ENCODE assay signal across 8 cellular contexts in the genomic region with DNA sequence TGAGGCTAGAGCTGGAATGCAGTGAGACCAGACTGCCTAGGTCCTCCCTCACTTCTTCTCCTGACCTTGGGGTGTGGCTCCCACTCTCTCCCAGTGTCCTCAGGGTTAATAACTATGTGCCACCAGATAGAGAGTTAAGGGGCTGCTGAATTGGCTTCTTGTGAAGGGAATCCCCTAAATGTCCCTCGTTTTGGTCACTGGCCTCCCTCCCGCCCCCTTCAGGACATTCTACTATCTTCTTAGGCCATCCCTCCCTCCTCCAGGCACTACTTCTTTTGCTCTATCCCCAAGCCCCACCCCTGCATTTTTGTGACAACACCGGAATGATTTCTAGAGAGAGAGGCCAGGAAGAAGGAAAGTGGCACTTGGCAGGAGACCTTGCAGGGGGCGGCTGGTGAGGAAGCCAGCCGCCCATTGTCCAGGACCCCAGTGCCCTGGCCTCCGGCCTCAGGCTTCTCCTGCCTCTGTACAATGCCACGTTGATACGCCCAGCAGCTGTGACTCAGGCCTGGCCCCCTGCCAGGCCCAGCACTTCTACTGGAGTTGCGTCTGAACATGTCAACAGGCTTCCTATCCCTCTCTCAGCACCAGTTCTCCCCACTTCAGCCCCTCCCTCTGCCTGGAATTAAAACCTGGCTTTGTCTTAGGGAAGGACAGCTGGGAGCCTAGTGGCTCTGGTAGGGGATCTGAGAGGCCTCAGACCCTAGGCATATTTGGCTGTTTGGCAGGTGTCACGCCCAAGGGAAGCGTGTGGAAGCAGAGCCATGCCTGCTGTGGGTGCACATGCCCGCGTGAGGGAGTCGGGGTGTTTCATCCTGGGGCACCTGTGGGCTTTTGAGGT. TPM values are rescaled to one million over a fixed set of nuclear protein-coding genes. Genes with fewer than 3 reads are reported as not detected.
DNase-seq lines count a peak whose midpoint lies in the region; ATAC-seq and TF ChIP-seq lines count a peak whose summit lies in the region.

No MANE protein-coding gene starts in this region.

- ATAC-seq in left colon = peak; percentile 70
- no peak for ATAC-seq in GM19324 (IDR thresholded peaks at IDR 0.05; ENCODE audit: low FRiP score, unreplicated experiment)

- peak; percentile 39 for TF ChIP-seq CTCF in A673 (conservative IDR thresholded peaks at IDR 0.05; ENCODE audit: low read depth, low read length)

- CTCF ChIA-PET in A673 (lab: Charles Lee) = interaction anchor here (1.5 kb wide), 1 partner anchor 27 kb away, joined by 3 read pairs; no protein-coding TSS in a partner anchor

- peaks cover 86% of the 10 kb centered on the region for H3K4me1 ChIP-seq in A673 (ENCODE audit: insufficient read depth, low read length, poor library complexity, severe bottlenecking)

- POLR2A ChIA-PET in A673 (lab: Charles Lee; ENCODE audit: low non-redundant PET) = no interaction called here

- no peaks in the 10 kb centered on the region for H3K36me3 ChIP-seq in A673 (ENCODE audit: insufficient read depth, low read length, poor library complexity, severe bottlenecking)

- H3K27ac ChIP-seq in A673 (ENCODE audit: low read depth, low read length, poor library complexity, severe bottlenecking) = peak overlapping the region; percentile 80
- peak overlapping the region; percentile 96 for H3K27ac ChIP-seq in cingulate gyrus (ENCODE audit: low read depth, low read length)

- H3K9me3 ChIP-seq in A673 (ENCODE audit: low read depth, low read length, poor library complexity, severe bottlenecking) = no peaks in the 10 kb centered on the region

- H3K27me3 ChIP-seq in A673 (replicated peaks; ENCODE audit: insufficient read depth, low read depth, low read length, poor library complexity) = no peaks in the 10 kb centered on the region

- DNase-seq in A673 (ENCODE audit: low spot score) = peak; percentile 92
- peak; percentile 94 for DNase-seq in H4 (ENCODE audit: low spot score)
- peak; percentile 94 to 97 for DNase-seq in NCI-H446 (lab: John Stamatoyannopoulos, UW)
- peak; percentile 63 for DNase-seq in activated CD4-positive, alpha-beta T cell treated with anti-CD3 and anti-CD28 coated beads for 1 hour
- peak; percentile 92 to 96 for DNase-seq in left colon
- DNase-seq in stimulated activated CD4-positive, alpha-beta T cell treated with anti-CD3 and anti-CD28 coated beads, Interleukin-2, amount 100 ng/mL, for 24 hours = peak; percentile 69 to 72

- intact Hi-C loops in A673 (cut with micrococcal nuclease; ENCODE audit: unreplicated experiment) (loop anchor here (1.0 kb wide), 1 partner anchor 16 kb away; no protein-coding TSS in a partner anchor), left colon (cut with DNase I, micrococcal nuclease) (no loop called here)

- BruUV-seq in A673 (replicated peaks; lab: Mats Ljungman, UMichigan) = no TSS peak

- H3K4me3 ChIP-seq in A673 (ENCODE audit: low read depth, low read length, poor library complexity, severe bottlenecking) = peak overlapping the region; percentile 18

RNA-seq across cellular contexts. Expression of a gene that starts 9.1 kb away (rescaled TPM):
- total RNA-seq in A673 (2021) (204 and 225 TPM in 2 replicates), left colon (100 to 1,000 TPM; 335 to 478 TPM)
- total RNA-seq in H4 (2014; rRNA removed; shearing (Covaris generic)) = 257 and 363 TPM in 2 replicates

RNA-seq across cellular contexts. Expression of a gene that starts 29.8 kb away (rescaled TPM):
- total RNA-seq in A673 (2021) (0.77 and 0.92 TPM in 2 replicates), left colon (1 to 10 TPM; 3.5 to 6.5 TPM)
- total RNA-seq in H4 (2014; rRNA removed; shearing (Covaris generic)) = 0.15 TPM in 1 of 2 replicates, not detected in the other

RNA-seq across cellular contexts. Expression of a gene that starts 41.3 kb away (rescaled TPM):
- total RNA-seq in A673 (2021) = 90.0 and 92.5 TPM in 2 replicates
- 2.8 and 4.5 TPM in 2 replicates for total RNA-seq in H4 (2014; rRNA removed; shearing (Covaris generic))
- 1 to 10 TPM in 1 of 2 donors, under 1 TPM in 1; 0.78 to 1.1 TPM for total RNA-seq in left colon

Comparison
In these comparisons a context has a peak if more than half of its experiments do, and no peak if none do; other contexts are left out.
1. RNA of a gene that starts 41.3 kb away (total RNA-seq): 90.0 to 92.5 TPM in A673; 2.8 to 4.5 TPM in H4 and 0.78 to 1.1 TPM in left colon; every median in the first group is over 10 times any median in the second.
2. Peak in every context shown above with its lines, with median percentiles within 50 percentile points of each other: DNase-seq.